14 cellular contexts compared by ENCODE assay signal in genomic region chr1:172549621-172550280, GRCh38. TPM values are rescaled to one million over a fixed set of nuclear protein-coding genes. Genes with fewer than 3 reads are reported as not detected.
DNase-seq lines count a peak whose midpoint lies in the region; ATAC-seq, FAIRE-seq and TF ChIP-seq lines count a peak whose summit lies in the region.
"Had no signal": no experiment of that assay in that cellular context is flagged by ENCODE, and none has a peak within 500 bp of the region (broad histone marks: within the 10 kb centered on the region; RNA-seq: fewer than 3 reads in every experiment).

No MANE protein-coding gene starts in this region.

- H3K4me1 ChIP-seq in endodermal cell (ENCODE audit: control insufficient read depth, insufficient read depth, low read length): peaks cover 25% of the 10 kb centered on the region

- TF ChIP-seq CTCF in endodermal cell (conservative IDR thresholded peaks at IDR 0.05): no peak
- no peak for TF ChIP-seq CTCF in nephron progenitor cell (IDR thresholded peaks at IDR 0.05)

- ATAC-seq in GM18858 (IDR thresholded peaks at IDR 0.05; ENCODE audit: unreplicated experiment) (no peak), HG03354 (IDR thresholded peaks at IDR 0.05; ENCODE audit: poor library complexity, severe bottlenecking, unreplicated experiment) (no peak)
- no peak for ATAC-seq in activated naive CD4-positive, alpha-beta T cell treated with anti-CD3 and anti-CD28 coated beads, Interleukin-2, amount 50 U/mL, for 72 hours
- ATAC-seq: effector memory CD8-positive, alpha-beta T cell had no signal

- peak; percentile 61 for FAIRE-seq in H54 (lab: Jason Lieb, UNC)

- H3K9me3 Mint-ChIP-seq in endodermal cell (no peaks in the 10 kb centered on the region), nephron progenitor cell (no peaks in the 10 kb centered on the region)
- H3K9me3 Mint-ChIP-seq in activated naive CD4-positive, alpha-beta T cell treated with anti-CD3 and anti-CD28 coated beads, Interleukin-2, amount 50 U/mL, for 72 hours: no peaks in the 10 kb centered on the region
- H3K9me3 Mint-ChIP-seq: effector memory CD8-positive, alpha-beta T cell had no signal

- peak overlapping the region; percentile 66 for H3K4me3 ChIP-seq in endodermal cell (ENCODE audit: low read length)
- H3K4me3 ChIP-seq: lung had no signal

- peaks cover 18% of the 10 kb centered on the region for H3K36me3 ChIP-seq in endodermal cell (ENCODE audit: control insufficient read depth, insufficient read depth, low read length)

- no peak for TF ChIP-seq POLR2A in H54 (IDR thresholded peaks at IDR 0.05; ENCODE audit: low read depth, low read length)

- peaks cover under 1% of the 10 kb centered on the region for H3K36me3 Mint-ChIP-seq in endodermal cell (ENCODE audit: low read depth)
- no peaks in the 10 kb centered on the region for H3K36me3 Mint-ChIP-seq in nephron progenitor cell (ENCODE audit: low read depth)
- H3K36me3 Mint-ChIP-seq in activated naive CD4-positive, alpha-beta T cell treated with anti-CD3 and anti-CD28 coated beads, Interleukin-2, amount 50 U/mL, for 72 hours: no peaks in the 10 kb centered on the region

- H3K9ac ChIP-seq in endodermal cell (ENCODE audit: extremely low read depth, low read length, poor library complexity, severe bottlenecking): no peak overlapping the region

- H3K27ac ChIP-seq in endodermal cell (ENCODE audit: low read depth, low read length): no peak overlapping the region

- H3K4me3 Mint-ChIP-seq in endodermal cell: peak overlapping the region; percentile 17
- H3K4me3 Mint-ChIP-seq in nephron progenitor cell: no peak overlapping the region

- DNase-seq in H54 (ENCODE audit: insufficient read length, low spot score): no peak
- DNase-seq in OCI-M1 (lab: John Stamatoyannopoulos, UW): peak; percentile 30
- no peak for DNase-seq in endodermal cell
- DNase-seq in nephron progenitor cell: no peak
- no peak for DNase-seq in activated naive CD4-positive, alpha-beta T cell treated with anti-CD3 and anti-CD28 coated beads, Interleukin-2, amount 50 U/mL, for 72 hours (ENCODE audit: low spot score in 2 of 2)
- DNase-seq: DMS53; effector memory CD8-positive, alpha-beta T cell; NCI-H187; NCI-H774; RPMI8226; substantia nigra had no signal

- H3K9me3 ChIP-seq in endodermal cell (ENCODE audit: control insufficient read depth, low read length): no peaks in the 10 kb centered on the region

- H3K4me1 Mint-ChIP-seq in endodermal cell: peaks cover 54% of the 10 kb centered on the region
- peaks cover 25% of the 10 kb centered on the region for H3K4me1 Mint-ChIP-seq in nephron progenitor cell

- 57% methylated on average over 1 of the region's 2 CpGs; no CpG with 5 or more reads in 1 of the 2 experiments for WGBS in endodermal cell (ENCODE audit: insufficient coverage in 1 of 2, insufficient read length in 1 of 2), 2 experiments

- H3K27ac Mint-ChIP-seq in endodermal cell (peak overlapping the region; percentile 52), nephron progenitor cell (peak overlapping the region; percentile 64)
- no peak overlapping the region for H3K27ac Mint-ChIP-seq in activated naive CD4-positive, alpha-beta T cell treated with anti-CD3 and anti-CD28 coated beads, Interleukin-2, amount 50 U/mL, for 72 hours
- H3K27ac Mint-ChIP-seq: effector memory CD8-positive, alpha-beta T cell had no signal

- H3K27me3 ChIP-seq in endodermal cell (ENCODE audit: control insufficient read depth, insufficient read depth, low read length, poor library complexity, severe bottlenecking): no peaks in the 10 kb centered on the region

- H3K27me3 Mint-ChIP-seq in endodermal cell (ENCODE audit: insufficient read depth) (no peaks in the 10 kb centered on the region), nephron progenitor cell (ENCODE audit: low read depth, poor library complexity) (no peaks in the 10 kb centered on the region)
- H3K27me3 Mint-ChIP-seq: effector memory CD8-positive, alpha-beta T cell had no signal

RNA-seq across cellular contexts. Expression of gene SUCO, which starts 16.8 kb away (rescaled TPM):
- 10 to 100 TPM; 62.2 TPM for total RNA-seq in endodermal cell
- 49.8 TPM for polyA plus RNA-seq in endodermal cell (2013, experiment 1 of 2)
- 53.9 TPM for polyA plus RNA-seq in endodermal cell (2013, experiment 2 of 2)
- 10 to 100 TPM; 24.3 to 39.7 TPM for total RNA-seq in activated naive CD4-positive, alpha-beta T cell treated with anti-CD3 and anti-CD28 coated beads, Interleukin-2, amount 50 U/mL, for 72 hours

Comparison
In these comparisons a context has a peak if more than half of its experiments do, and no peak if none do; other contexts are left out.
1. H3K27ac Mint-ChIP-seq: peak in endodermal cell (single experiment) and nephron progenitor cell (single experiment); none in activated naive CD4-positive, alpha-beta T cell treated with anti-CD3 and anti-CD28 coated beads, Interleukin-2, amount 50 U/mL, for 72 hours (0 of 2).